25 cellular contexts compared by ENCODE assay signal in genomic region chr4:101145081-101145480, GRCh38.
"Had no signal": no experiment of that assay in that cellular context is flagged by ENCODE, and none has a peak within 500 bp of the region (broad histone marks: within the 10 kb centered on the region; RNA-seq: fewer than 3 reads in every experiment).

No MANE protein-coding gene starts in this region.

- H3K27me3 ChIP-seq: left lung, ovary, stomach, tibial artery, uterus had no signal

- H3K36me3 ChIP-seq: left lung, lower lobe of right lung, ovary, stomach, thoracic aorta, tibial artery, uterus had no signal

- DNase-seq: hypothalamus; immature natural killer cell; kidney; left colon; left lung; lower lobe of right lung; mammary epithelial cell; midbrain; mucosa of descending colon; naive thymus-derived CD4-positive, alpha-beta T cell; ovary; right cardiac atrium; stimulated activated CD4-positive, alpha-beta T cell treated with anti-CD3 and anti-CD28 coated beads, Interleukin-12 subunit alpha, Interleukin-12 subunit beta, amount 100 ng/mL, for 4 hours; stimulated activated CD4-positive, alpha-beta T cell treated with anti-CD3 and anti-CD28 coated beads, Interleukin-15, amount 100 ng/mL, for 24 hours; stimulated activated CD4-positive, alpha-beta T cell treated with anti-CD3 and anti-CD28 coated beads, Interleukin-2, amount 100 ng/mL, for 24 hours; stimulated activated CD4-positive, alpha-beta T cell treated with anti-CD3 and anti-CD28 coated beads, Interleukin-4, amount 100 ng/mL, for 1 hour; stimulated activated naive B cell treated with anti-CD40 and anti-IgM and Interleukin-4, amounts not matched to agents 10 μg/mL and 1 μg/mL and 100 μg/mL, for 72 hours; stimulated activated naive CD8-positive, alpha-beta T cell treated with anti-CD3 and anti-CD28 coated beads, Interleukin-15, Interleukin-2, amounts not matched to agents 100 U/mL and 50 U/mL, for 24 hours; stomach; tibial artery; uterus had no signal

- H3K4me3 ChIP-seq: left lung, lower lobe of right lung, mucosa of descending colon, ovary, skin epidermis, stomach, thoracic aorta, tibial artery, uterus had no signal

- H3K9me3 ChIP-seq: left lung, lower lobe of right lung, mucosa of descending colon, ovary, stomach, thoracic aorta, tibial artery, uterus had no signal

- H3K4me1 ChIP-seq: uterus had no signal

- ATAC-seq: left colon; left lung; lower lobe of right lung; mucosa of descending colon; naive thymus-derived CD4-positive, alpha-beta T cell; natural killer cell treated with Interleukin-12 subunit alpha and Interleukin-12 subunit beta and Interleukin-15 and Interleukin-18, amount 100 ng/mL, for 72 hours; right cardiac atrium; sciatic nerve; stimulated activated naive B cell treated with anti-CD40 and anti-IgM and Interleukin-4, amounts not matched to agents 10 μg/mL and 1 μg/mL and 100 μg/mL, for 72 hours; stimulated activated naive CD8-positive, alpha-beta T cell treated with anti-CD3 and anti-CD28 coated beads, Interleukin-15, Interleukin-2, amounts not matched to agents 100 U/mL and 50 U/mL, for 24 hours had no signal

- H3K27ac ChIP-seq: left lung, lower lobe of right lung, ovary, skin epidermis, stomach, thoracic aorta, tibial artery, uterus had no signal
